In genomic region chrX:49166914-49167739, GRCh38 we compare ENCODE assay signal across 8 cellular contexts. TPM values are rescaled to one million over a fixed set of nuclear protein-coding genes. Genes with fewer than 3 reads are reported as not detected.
DNase-seq lines count a peak whose midpoint lies in the region; ATAC-seq and TF ChIP-seq lines count a peak whose summit lies in the region.

No MANE protein-coding gene starts in this region.

- H3K9me3 ChIP-seq in psoas muscle (no peaks in the 10 kb centered on the region), SJCRH30 (replicated peaks) (no peaks in the 10 kb centered on the region)

- intact Hi-C loops in cardiac septum (cut with DNase I): no loop called here
- intact Hi-C loops in psoas muscle (cut with DNase I): no loop called here

- TF ChIP-seq CTCF in psoas muscle (IDR thresholded peaks at IDR 0.05): no peak
- no peak for TF ChIP-seq CTCF in GM13976 (IDR thresholded peaks at IDR 0.05; ENCODE audit: borderline replicate concordance, control extremely low read depth, extremely low read depth, insufficient read depth, missing control alignments)

- in situ Hi-C loops in GM13976 (cut with MboI; ENCODE audit: low sequenced_read_pairs, unreplicated experiment): no loop called here

- H3K4me1 ChIP-seq in psoas muscle (no peaks in the 10 kb centered on the region), SJCRH30 (no peaks in the 10 kb centered on the region)

- ATAC-seq in HG03196 (IDR thresholded peaks at IDR 0.05; ENCODE audit: unreplicated experiment) (peak; percentile 31), psoas muscle (peak; percentile 65 to 68 (median 66))

- DNase-seq in ELF-1 (ENCODE audit: low read depth, low spot score) (peak; percentile 70), SIG-M5 (lab: John Stamatoyannopoulos, UW) (peak; percentile 36), cardiac septum (ENCODE audit: low spot score) (peak; percentile 92), psoas muscle (peak; percentile 81 to 85), GM13976 (ENCODE audit: low spot score) (no peak), SJCRH30 (no peak)
- DNase-seq in activated naive CD4-positive, alpha-beta T cell treated with anti-CD3 and anti-CD28 coated beads, Interleukin-2, amount 50 U/mL, for 16 hours: peak; percentile 28

- peak overlapping the region; percentile 93 for H3K27ac ChIP-seq in psoas muscle
- no peak overlapping the region for H3K27ac ChIP-seq in SJCRH30

- H3K36me3 ChIP-seq in psoas muscle (ENCODE audit: insufficient read depth in 1 of 2, low read depth in 1 of 2): no peaks in the 10 kb centered on the region
- H3K36me3 ChIP-seq in SJCRH30: no peaks in the 10 kb centered on the region

- H3K27me3 ChIP-seq in psoas muscle (ENCODE audit: insufficient read depth in 3 of 3, low read length in 2 of 3): no peaks in the 10 kb centered on the region
- no peaks in the 10 kb centered on the region for H3K27me3 ChIP-seq in SJCRH30

- 2 to 36% (median 2%) methylated on average over 26 to 35 of the region's 35 CpGs for WGBS in psoas muscle, 3 donors

- H3K4me3 ChIP-seq in psoas muscle (peak overlapping the region; percentile 67), SJCRH30 (no peak overlapping the region)

RNA-seq across cellular contexts. Expression of gene MAGIX, which starts 4.6 kb away (rescaled TPM):
- 3.4 TPM for total RNA-seq in cardiac septum
- total RNA-seq in psoas muscle: 1 to 10 TPM; 2.9 to 3.7 (median 3.5) TPM
- 1 to 10 TPM; 5.2 to 8.0 (median 5.3) TPM for polyA plus RNA-seq in psoas muscle
- 0.53 and 1.2 TPM in 2 replicates for total RNA-seq in SJCRH30 (2014; rRNA removed; shearing (Covaris generic))

RNA-seq across cellular contexts. Expression of gene PLP2, which starts 4.6 kb away (rescaled TPM):
- 84.9 TPM for total RNA-seq in cardiac septum
- 10 to 100 TPM; 17.8 to 80.7 (median 74.0) TPM for total RNA-seq in psoas muscle
- polyA plus RNA-seq in psoas muscle: 100 to 1,000 TPM in 2 of 3 donors, 10 to 100 TPM in 1; 76.5 to 320 (median 113) TPM
- total RNA-seq in SJCRH30 (2014; rRNA removed; shearing (Covaris generic)): 50.3 and 56.6 TPM in 2 replicates

RNA-seq across cellular contexts. Expression of gene PRICKLE3, which starts 19.0 kb away (rescaled TPM):
- total RNA-seq in cardiac septum (10.3 TPM), psoas muscle (10 to 100 TPM; 14.1 to 17.6 (median 16.3) TPM)
- 10 to 100 TPM in 2 of 3 donors, 1 to 10 TPM in 1; 7.5 to 23.6 (median 18.1) TPM for polyA plus RNA-seq in psoas muscle
- 3.4 TPM in 2 replicates for total RNA-seq in SJCRH30 (2014; rRNA removed; shearing (Covaris generic))

RNA-seq across cellular contexts. Expression of gene SYP, which starts 32.9 kb away (rescaled TPM):
- 1.2 TPM for total RNA-seq in cardiac septum
- total RNA-seq in psoas muscle: 1 to 10 TPM in 2 of 4 donors, under 1 TPM in 2; 0.37 to 1.2 (median 0.83) TPM
- 1 to 10 TPM in 2 of 3 donors, under 1 TPM in 1; 0.76 to 1.6 (median 1.4) TPM for polyA plus RNA-seq in psoas muscle
- total RNA-seq in SJCRH30 (2014; rRNA removed; shearing (Covaris generic)): 0.10 and 0.45 TPM in 2 replicates

RNA-seq across cellular contexts. Expression of gene GPKOW, which starts 43.6 kb away (rescaled TPM):
- 18.7 TPM for total RNA-seq in cardiac septum
- 10 to 100 TPM; 26.7 to 28.8 (median 27.7) TPM for total RNA-seq in psoas muscle
- 10 to 100 TPM; 25.9 to 29.4 (median 26.9) TPM for polyA plus RNA-seq in psoas muscle
- 13.0 and 14.3 TPM in 2 replicates for total RNA-seq in SJCRH30 (2014; rRNA removed; shearing (Covaris generic))

Comparison
In these comparisons a context has a peak if more than half of its experiments do, and no peak if none do; other contexts are left out.
1. DNase-seq: peak in ELF-1 (single experiment), SIG-M5 (single experiment), activated naive CD4-positive, alpha-beta T cell treated with anti-CD3 and anti-CD28 coated beads, Interleukin-2, amount 50 U/mL, for 16 hours (single experiment), cardiac septum (single experiment) and psoas muscle (2 of 2); none in GM13976 (single experiment) and SJCRH30 (0 of 2).